Comparison of ENCODE assay signal across 1 cellular context in the genomic region with DNA sequence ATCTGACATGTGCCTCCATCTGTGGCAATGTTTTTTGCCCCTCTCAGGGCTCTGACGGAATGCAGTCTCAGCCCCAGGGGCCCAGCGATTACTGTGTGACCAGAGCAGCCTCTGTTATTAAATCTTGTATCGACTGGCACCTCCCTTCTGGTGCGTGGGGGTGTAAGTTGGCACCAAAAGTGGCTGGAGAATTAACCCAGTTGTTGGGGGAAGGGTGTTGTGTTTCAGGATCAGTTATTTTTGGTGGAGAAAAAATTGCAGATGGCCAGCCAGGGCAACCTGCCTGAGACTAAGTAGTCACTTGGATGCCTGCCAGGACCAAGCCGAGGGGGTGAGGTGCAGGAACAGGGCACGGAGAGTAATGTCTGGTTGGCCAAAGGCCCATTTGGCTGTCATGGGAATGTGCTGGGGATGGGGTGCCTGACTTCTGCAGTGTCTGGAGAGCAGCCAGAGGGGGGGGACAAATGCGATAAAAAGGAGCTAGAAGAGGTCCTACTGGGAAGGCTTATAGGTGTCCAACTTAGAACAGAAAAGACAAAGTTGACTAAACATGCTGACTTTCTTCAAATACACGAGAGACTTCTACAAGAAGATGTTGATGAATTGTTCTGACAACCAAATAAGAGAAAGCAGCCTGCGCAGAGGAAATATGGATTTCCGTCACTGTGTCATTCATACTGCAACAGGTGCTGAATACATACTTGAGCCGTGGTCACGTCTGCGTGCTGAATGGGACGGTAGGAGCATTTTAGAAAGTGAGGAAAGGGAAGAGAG.
TF ChIP-seq lines count a peak whose summit lies in the region.

No MANE protein-coding gene starts in this region.

TF ChIP-seq in K562, 482 proteins besides CTCF, POLR2A, EP300 and RAD21 (continued from another document):
- TF ChIP-seq ELK3 (CRISPR knock-in tag; IDR thresholded peaks at IDR 0.05) (no peak), USF2 (CRISPR knock-in tag; IDR thresholded peaks at IDR 0.05) (no peak)
